Comparison of ENCODE assay signal across 1 cellular context in genomic region chr17:4769628-4770027, GRCh38.
TF ChIP-seq lines count a peak whose summit lies in the region.

No MANE protein-coding gene starts in this region.

TF ChIP-seq in HepG2, 621 proteins besides CTCF, POLR2A, EP300 and RAD21:
- peak; percentile 70 for TF ChIP-seq MAFF (IDR thresholded peaks at IDR 0.05; ENCODE audit: low read depth, low read length)
- TF ChIP-seq CREB1 (IDR thresholded peaks at IDR 0.05) = peak; percentile 29; the same call in 1 of the 2 replicates
- TF ChIP-seq CREB1 (CRISPR knock-in tag; IDR thresholded peaks at IDR 0.05) = 0 out of 2 replicates have a peak, but pooled peaks have one; percentile 24
- peak; percentile 59 to 61 for TF ChIP-seq MAFK (conservative IDR thresholded peaks at IDR 0.05 in 1 of 2, IDR thresholded peaks at IDR 0.05 in 1 of 2; ENCODE audit: low read length in 2 of 2)
- no peak for TF ChIP-seq ZNF160 (CRISPR knock-in tag; IDR thresholded peaks at IDR 0.05)
TF ChIP-seq in HepG2: peak in this region for 3.
